ENCODE assay signal across 23 cellular contexts in the genomic region with DNA sequence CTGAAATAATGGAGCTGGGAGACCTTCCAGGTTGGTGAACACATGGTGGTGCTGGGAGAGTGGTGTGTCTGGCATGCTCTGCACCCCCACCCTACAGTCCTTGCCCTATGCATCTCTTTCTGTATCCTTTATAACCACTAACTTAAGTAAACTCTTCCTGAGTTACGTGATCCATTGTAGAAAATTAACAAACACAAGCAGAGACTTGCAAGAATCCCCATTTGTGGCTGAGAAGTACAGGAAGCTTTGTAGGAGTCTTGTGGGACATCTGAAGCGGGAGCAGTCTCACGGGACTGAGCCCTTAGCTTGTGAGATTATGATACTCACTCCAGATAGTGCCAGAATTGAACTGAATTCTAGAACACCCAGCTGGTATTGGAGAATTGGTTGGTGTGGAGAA.
"Had no signal": no experiment of that assay in that cellular context is flagged by ENCODE, and none has a peak within 500 bp of the region (broad histone marks: within the 10 kb centered on the region; RNA-seq: fewer than 3 reads in every experiment).

No MANE protein-coding gene starts in this region.

- H3K9me3 ChIP-seq: heart right ventricle, lower lobe of right lung, ovary, tibial nerve, upper lobe of left lung, vagina had no signal

- H3K27ac ChIP-seq: heart right ventricle, hepatocyte, lower lobe of right lung, ovary, skin epidermis, tibial nerve, upper lobe of left lung, vagina had no signal

- H3K4me3 ChIP-seq: heart right ventricle, hepatocyte, lower lobe of right lung, ovary, skin epidermis, tibial nerve, upper lobe of left lung, vagina had no signal

- H3K79me2 ChIP-seq: hepatocyte had no signal

- H3K4me1 ChIP-seq: heart right ventricle, lower lobe of right lung, upper lobe of left lung, vagina had no signal

- H3K36me3 ChIP-seq: heart right ventricle, lower lobe of right lung, ovary, tibial nerve, upper lobe of left lung, vagina had no signal

- ATAC-seq: heart right ventricle; left cardiac atrium; left lobe of liver; lower lobe of right lung; naive thymus-derived CD4-positive, alpha-beta T cell; natural killer cell treated with Interleukin-12 subunit alpha and Interleukin-12 subunit beta and Interleukin-15 and Interleukin-18, amount 100 ng/mL, for 72 hours; right cardiac atrium; sciatic nerve; stimulated activated effector memory CD8-positive, alpha-beta T cell treated with anti-CD3 and anti-CD28 coated beads, Interleukin-12 subunit alpha, Interleukin-12 subunit beta, amount 100 ng/mL, for 72 hours; stimulated activated naive CD8-positive, alpha-beta T cell treated with anti-CD3 and anti-CD28 coated beads, Interleukin-15, amount 100 ng/mL, for 72 hours had no signal

- H3K4me2 ChIP-seq: hepatocyte had no signal

- DNase-seq: heart right ventricle; islet precursor cell; kidney glomerular epithelial cell; left cardiac atrium; lower lobe of right lung; mesendoderm; naive thymus-derived CD4-positive, alpha-beta T cell; ovary; retina; right cardiac atrium; stimulated activated CD4-positive, alpha-beta T cell treated with anti-CD3 and anti-CD28 coated beads, Interleukin-4, amount 100 ng/mL, for 24 hours; stimulated activated naive CD4-positive, alpha-beta T cell; stimulated activated naive CD8-positive, alpha-beta T cell treated with anti-CD3 and anti-CD28 coated beads, Interleukin-15, amount 100 ng/mL, for 72 hours; substantia nigra; upper lobe of left lung had no signal

- H2AFZ ChIP-seq: hepatocyte had no signal

- H3K27me3 ChIP-seq: heart right ventricle, hepatocyte, ovary, tibial nerve, upper lobe of left lung, vagina had no signal
